9 cellular contexts compared by ENCODE assay signal in the genomic region with DNA sequence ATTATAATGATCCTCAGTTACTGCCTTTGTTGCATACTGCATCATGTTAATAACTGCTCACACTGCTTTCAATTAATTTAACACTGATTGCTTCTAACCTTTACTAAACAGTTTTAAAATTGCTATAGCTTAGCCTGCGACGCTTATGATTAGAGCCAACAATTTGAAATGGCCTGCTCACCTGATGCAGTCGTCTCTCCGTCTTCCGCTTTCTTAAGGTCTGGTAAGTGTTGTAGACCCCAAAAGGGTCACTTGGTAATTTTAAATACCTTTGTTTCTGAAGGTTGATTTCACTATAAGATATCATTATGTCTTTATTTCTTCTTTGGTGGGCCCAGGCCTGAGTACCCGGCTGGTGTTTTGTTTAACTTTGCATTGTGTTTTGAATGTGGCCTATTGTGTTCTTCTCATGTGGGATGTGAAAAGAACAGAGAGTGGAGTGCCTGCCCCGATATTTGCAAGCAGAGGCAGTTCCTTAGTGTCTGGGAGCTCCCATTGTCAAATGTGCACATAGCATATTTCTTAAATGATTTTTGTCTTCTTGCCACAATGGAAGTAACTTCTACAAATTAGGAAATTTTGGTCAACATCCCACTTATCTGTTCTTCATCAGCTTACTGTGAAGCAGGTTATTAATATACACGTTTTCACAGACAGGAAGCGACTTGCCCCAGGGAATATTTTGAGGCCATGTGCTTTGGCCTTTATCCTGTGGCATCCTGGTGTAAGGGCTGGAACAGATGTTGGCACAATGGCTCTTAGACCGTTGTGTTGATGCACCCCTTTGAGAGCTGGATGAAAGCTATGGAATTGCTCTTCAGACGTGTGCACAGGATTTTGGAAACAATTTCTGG. TPM values are rescaled to one million over a fixed set of nuclear protein-coding genes. Genes with fewer than 3 reads are reported as not detected.
DNase-seq lines count a peak whose midpoint lies in the region; TF ChIP-seq lines count a peak whose summit lies in the region.
"Had no signal": no experiment of that assay in that cellular context is flagged by ENCODE, and none has a peak within 500 bp of the region (broad histone marks: within the 10 kb centered on the region; RNA-seq: fewer than 3 reads in every experiment).

No MANE protein-coding gene starts in this region.

- H3K27me3 Mint-ChIP-seq in endodermal cell (ENCODE audit: insufficient read depth) (no peaks in the 10 kb centered on the region), progenitor cell of endocrine pancreas (no peaks in the 10 kb centered on the region)

- H3K4me3 ChIP-seq in GM08714 (ENCODE audit: low read length) (peak overlapping the region; percentile 23), endodermal cell (ENCODE audit: low read length) (peak overlapping the region; percentile 91), suprapubic skin (no peak overlapping the region)

- TF ChIP-seq CTCF in endodermal cell (conservative IDR thresholded peaks at IDR 0.05) (no peak), progenitor cell of endocrine pancreas (IDR thresholded peaks at IDR 0.05; ENCODE audit: unreplicated experiment) (no peak), suprapubic skin (IDR thresholded peaks at IDR 0.05) (no peak)

- H3K4me1 ChIP-seq in endodermal cell (ENCODE audit: control insufficient read depth, insufficient read depth, low read length): peaks cover 10% of the 10 kb centered on the region
- H3K4me1 ChIP-seq in suprapubic skin: peaks cover 55% of the 10 kb centered on the region

- no peak for TF ChIP-seq POLR2A in suprapubic skin (IDR thresholded peaks at IDR 0.05)

- peaks cover 36% of the 10 kb centered on the region for H3K4me1 Mint-ChIP-seq in endodermal cell
- H3K4me1 Mint-ChIP-seq in progenitor cell of endocrine pancreas (ENCODE audit: low read depth): peaks cover 34% of the 10 kb centered on the region

- no peaks in the 10 kb centered on the region for H3K9me3 ChIP-seq in endodermal cell (ENCODE audit: control insufficient read depth, low read length)
- no peaks in the 10 kb centered on the region for H3K9me3 ChIP-seq in suprapubic skin
- H3K9me3 ChIP-seq: neutrophil had no signal

- peaks cover 4% of the 10 kb centered on the region for H3K36me3 Mint-ChIP-seq in endodermal cell (ENCODE audit: low read depth)
- no peaks in the 10 kb centered on the region for H3K36me3 Mint-ChIP-seq in progenitor cell of endocrine pancreas (ENCODE audit: insufficient read depth)

- H3K9me3 Mint-ChIP-seq in endodermal cell (no peaks in the 10 kb centered on the region), progenitor cell of endocrine pancreas (ENCODE audit: low read depth) (no peaks in the 10 kb centered on the region)

- no peak for TF ChIP-seq EP300 in suprapubic skin (IDR thresholded peaks at IDR 0.05)

- H3K9ac ChIP-seq in endodermal cell (ENCODE audit: extremely low read depth, low read length, poor library complexity, severe bottlenecking): no peak overlapping the region

- no peak overlapping the region for H3K27ac Mint-ChIP-seq in endodermal cell
- H3K27ac Mint-ChIP-seq in progenitor cell of endocrine pancreas: peak overlapping the region; percentile 49

- H3K27me3 ChIP-seq in endodermal cell (ENCODE audit: control insufficient read depth, insufficient read depth, low read length, poor library complexity, severe bottlenecking): no peaks in the 10 kb centered on the region
- no peaks in the 10 kb centered on the region for H3K27me3 ChIP-seq in suprapubic skin
- H3K27me3 ChIP-seq: neutrophil had no signal

- H3K36me3 ChIP-seq in endodermal cell (ENCODE audit: control insufficient read depth, insufficient read depth, low read length) (peaks cover 3% of the 10 kb centered on the region), suprapubic skin (no peaks in the 10 kb centered on the region)
- H3K36me3 ChIP-seq: neutrophil had no signal

- DNase-seq in NCI-H526 (lab: John Stamatoyannopoulos, UW): peak; percentile 82
- DNase-seq in endodermal cell: no peak
- DNase-seq in progenitor cell of endocrine pancreas (ENCODE audit: low spot score, unreplicated experiment): no peak
- DNase-seq in suprapubic skin (ENCODE audit: low spot score in 2 of 2): no peak
- DNase-seq in T1000 (lab: John Stamatoyannopoulos, UW): no peak
- no peak for DNase-seq in NCI-H2171 (lab: John Stamatoyannopoulos, UW)
- DNase-seq: NCI-H1694 treated with DMSO at 0.1 percent for 48 hours had no signal

- 89 to 94% methylated on average over 9 to 11 of the region's 11 CpGs for WGBS in endodermal cell (ENCODE audit: insufficient coverage in 1 of 2, insufficient read length in 1 of 2), 2 experiments
- 58% methylated on average over 11 of the region's 11 CpGs for WGBS in suprapubic skin

- H3K4me3 Mint-ChIP-seq in endodermal cell (no peak overlapping the region), progenitor cell of endocrine pancreas (ENCODE audit: low read depth) (no peak overlapping the region)

- H3K27ac ChIP-seq in endodermal cell (ENCODE audit: low read depth, low read length) (peak overlapping the region; percentile 74), suprapubic skin (no peak overlapping the region)
- H3K27ac ChIP-seq: neutrophil had no signal

RNA-seq across cellular contexts. Expression of a gene that starts 2.9 kb away (rescaled TPM):
- total RNA-seq in endodermal cell: 10 to 100 TPM; 51.0 to 71.8 TPM
- 49.3 TPM for polyA plus RNA-seq in endodermal cell (2013, experiment 1 of 2)
- 44.9 TPM for polyA plus RNA-seq in endodermal cell (2013, experiment 2 of 2)
- 94.1 and 96.7 TPM in 2 replicates for total RNA-seq in progenitor cell of endocrine pancreas
- total RNA-seq in suprapubic skin: 10 to 100 TPM; 28.7 to 92.9 (median 43.1) TPM

RNA-seq across cellular contexts. Expression of a gene that starts 3.1 kb away (rescaled TPM):
- total RNA-seq in endodermal cell (10 to 100 TPM; 35.6 to 40.0 TPM), progenitor cell of endocrine pancreas (41.3 and 45.0 TPM in 2 replicates), suprapubic skin (10 to 100 TPM; 27.4 to 47.0 (median 36.9) TPM)
- polyA plus RNA-seq in endodermal cell (2013, experiment 1 of 2): 41.6 TPM
- 39.9 TPM for polyA plus RNA-seq in endodermal cell (2013, experiment 2 of 2)

Comparison
In these comparisons a context has a peak if more than half of its experiments do, and no peak if none do; other contexts are left out.
1. DNase-seq: peak in NCI-H526 (2 of 2); none in endodermal cell (single experiment), progenitor cell of endocrine pancreas (single experiment), suprapubic skin (0 of 2), T1000 (single experiment) and NCI-H2171 (single experiment).